1 cellular context compared by ENCODE assay signal in the genomic region with DNA sequence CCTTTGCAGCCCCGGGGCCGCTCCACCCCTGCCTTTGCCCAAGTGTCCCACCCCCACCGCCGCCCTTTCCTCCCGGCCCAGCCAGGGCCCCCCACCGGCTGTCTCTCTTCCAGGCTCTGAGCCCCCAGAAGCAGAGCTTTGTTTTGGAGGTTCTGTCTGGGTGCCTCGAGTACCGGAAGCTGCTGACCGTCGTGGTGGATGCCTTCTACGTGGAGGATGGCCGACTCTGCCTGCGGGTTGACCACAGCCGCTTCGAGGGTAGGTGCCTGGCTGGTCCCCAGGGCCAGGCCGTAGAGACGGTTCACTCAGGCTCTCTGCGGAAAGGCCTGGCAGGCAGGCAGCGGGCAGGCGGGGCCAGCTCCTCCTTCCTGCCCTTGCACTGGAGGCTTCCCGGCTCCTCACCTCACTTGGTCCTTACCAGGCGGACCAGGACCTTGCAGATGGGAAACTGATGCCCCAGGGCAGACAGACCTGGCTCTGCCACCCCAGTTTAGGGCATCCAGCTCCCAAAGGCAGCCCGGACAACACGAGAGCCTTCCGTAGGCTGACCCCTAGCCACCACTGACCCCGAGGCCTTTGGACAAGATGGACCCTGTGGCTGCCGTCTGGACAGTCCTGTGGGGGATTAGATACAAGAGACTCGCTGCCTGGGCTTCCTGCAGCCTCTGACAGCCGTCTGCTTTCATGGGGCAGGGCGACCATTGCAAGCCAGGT.
TF ChIP-seq lines count a peak whose summit lies in the region.

No MANE protein-coding gene starts in this region.

TF ChIP-seq in SK-N-SH treated with all-trans-retinoic acid at 6 μM for 48 hours, 23 proteins besides CTCF, POLR2A, EP300 and RAD21 (continued from another document):
- TF ChIP-seq, protein P1, sequence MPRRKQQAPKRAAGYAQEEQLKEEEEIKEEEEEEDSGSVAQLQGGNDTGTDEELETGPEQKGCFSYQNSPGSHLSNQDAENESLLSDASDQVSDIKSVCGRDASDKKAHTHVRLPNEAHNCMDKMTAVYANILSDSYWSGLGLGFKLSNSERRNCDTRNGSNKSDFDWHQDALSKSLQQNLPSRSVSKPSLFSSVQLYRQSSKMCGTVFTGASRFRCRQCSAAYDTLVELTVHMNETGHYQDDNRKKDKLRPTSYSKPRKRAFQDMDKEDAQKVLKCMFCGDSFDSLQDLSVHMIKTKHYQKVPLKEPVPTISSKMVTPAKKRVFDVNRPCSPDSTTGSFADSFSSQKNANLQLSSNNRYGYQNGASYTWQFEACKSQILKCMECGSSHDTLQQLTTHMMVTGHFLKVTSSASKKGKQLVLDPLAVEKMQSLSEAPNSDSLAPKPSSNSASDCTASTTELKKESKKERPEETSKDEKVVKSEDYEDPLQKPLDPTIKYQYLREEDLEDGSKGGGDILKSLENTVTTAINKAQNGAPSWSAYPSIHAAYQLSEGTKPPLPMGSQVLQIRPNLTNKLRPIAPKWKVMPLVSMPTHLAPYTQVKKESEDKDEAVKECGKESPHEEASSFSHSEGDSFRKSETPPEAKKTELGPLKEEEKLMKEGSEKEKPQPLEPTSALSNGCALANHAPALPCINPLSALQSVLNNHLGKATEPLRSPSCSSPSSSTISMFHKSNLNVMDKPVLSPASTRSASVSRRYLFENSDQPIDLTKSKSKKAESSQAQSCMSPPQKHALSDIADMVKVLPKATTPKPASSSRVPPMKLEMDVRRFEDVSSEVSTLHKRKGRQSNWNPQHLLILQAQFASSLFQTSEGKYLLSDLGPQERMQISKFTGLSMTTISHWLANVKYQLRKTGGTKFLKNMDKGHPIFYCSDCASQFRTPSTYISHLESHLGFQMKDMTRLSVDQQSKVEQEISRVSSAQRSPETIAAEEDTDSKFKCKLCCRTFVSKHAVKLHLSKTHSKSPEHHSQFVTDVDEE (CRISPR knock-in tag; IDR thresholded peaks at IDR 0.05): no peak
- TF ChIP-seq ZFP3 (CRISPR knock-in tag; IDR thresholded peaks at IDR 0.05) (no peak), ZNF8 (CRISPR knock-in tag; IDR thresholded peaks at IDR 0.05) (no peak), PPARA (CRISPR knock-in tag; IDR thresholded peaks at IDR 0.05; ENCODE audit: borderline replicate concordance) (no peak), ESRRG (CRISPR knock-in tag; IDR thresholded peaks at IDR 0.05) (no peak)
